24 cellular contexts compared by ENCODE assay signal in the genomic region with DNA sequence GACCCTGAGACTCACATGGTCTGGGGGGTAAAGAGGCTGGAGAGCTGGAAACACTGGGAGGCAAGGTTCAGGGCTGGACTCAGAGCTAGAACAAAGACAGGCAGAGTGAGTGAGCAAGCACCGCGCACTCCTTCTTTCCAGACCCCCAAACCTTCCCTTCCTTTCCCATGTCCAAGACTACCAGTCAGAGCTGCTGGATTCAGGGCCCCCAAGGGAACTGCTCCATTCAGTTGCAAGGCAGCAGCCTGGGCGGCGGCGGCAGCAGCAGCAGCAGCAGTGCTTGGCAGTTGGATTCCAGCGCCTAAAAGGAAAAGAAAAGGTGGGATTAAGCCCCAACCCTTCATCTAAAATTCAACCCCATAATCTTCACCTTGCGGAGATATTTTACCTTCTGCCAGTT. TPM values are rescaled to one million over a fixed set of nuclear protein-coding genes. Genes with fewer than 3 reads are reported as not detected.
DNase-seq lines count a peak whose midpoint lies in the region; ATAC-seq and TF ChIP-seq lines count a peak whose summit lies in the region.
"Had no signal": no experiment of that assay in that cellular context is flagged by ENCODE, and none has a peak within 500 bp of the region (broad histone marks: within the 10 kb centered on the region; RNA-seq: fewer than 3 reads in every experiment).

No MANE protein-coding gene starts in this region.

- ATAC-seq in activated CD8-positive, alpha-beta T cell treated with anti-CD3 and anti-CD28 coated beads, Interleukin-2, amount 10 ng/mL, durations not matched to agents 7 days and 5 days, result no peak
- no peak for ATAC-seq in activated CD8-positive, alpha-beta T cell treated with anti-CD3 and anti-CD28 coated beads for 36 hours
- ATAC-seq in activated B cell treated with CpG ODN at 0.5 μM for 24 hours (ENCODE audit: low read depth), result no peak
- no peak for ATAC-seq in HG03139 (IDR thresholded peaks at IDR 0.05; ENCODE audit: unreplicated experiment)
- ATAC-seq in GM18520 (IDR thresholded peaks at IDR 0.05; ENCODE audit: unreplicated experiment), result no peak
- ATAC-seq: HCT116, SK-N-SH treated with all-trans-retinoic acid at 6 μM for 48 hours had no signal

- DNase-seq in activated CD8-positive, alpha-beta T cell treated with anti-CD3 and anti-CD28 coated beads, Interleukin-2, amount 10 ng/mL, durations not matched to agents 7 days and 5 days, result no peak
- DNase-seq in activated CD8-positive, alpha-beta T cell treated with anti-CD3 and anti-CD28 coated beads for 36 hours, result no peak
- DNase-seq in CD14-positive monocyte (ENCODE audit: low spot score), result no peak
- no peak for DNase-seq in activated B cell treated with CpG ODN at 0.5 μM for 24 hours
- DNase-seq: AML-193; C1 segment of cervical spinal cord; DND-41; GOT3; IMR-90; MV-4-11; NCI-H1105 treated with DMSO at 0.1 percent for 48 hours; NCI-H2029 treated with DMSO at 0.1 percent for 48 hours; NCI-H226; NCI-H510A treated with DMSO at 0.1 percent for 48 hours; NCI-H774; NK-92 treated with Interleukin-12 subunit alpha and Interleukin-12 subunit beta, amount 100 ng/mL, for 24 hours; SIG-M5 had no signal

- peaks cover 100% of the 10 kb centered on the region for H3K36me3 ChIP-seq in neutrophil

- CTCF ChIA-PET in activated CD8-positive, alpha-beta T cell treated with anti-CD3 and anti-CD28 coated beads, Interleukin-2, amount 10 ng/mL, durations not matched to agents 7 days and 5 days (lab: Charles Lee), result interaction anchor here (0.6 to 5.0 kb wide), 11 partner anchors 12 to 331 kb away, joined by 3 to 46 read pairs (median 22); no protein-coding TSS in a partner anchor
- CTCF ChIA-PET in activated CD8-positive, alpha-beta T cell treated with anti-CD3 and anti-CD28 coated beads for 36 hours (lab: Charles Lee), result interaction anchor here (0.8 to 6.7 kb wide), 11 partner anchors 17 to 332 kb away, joined by 3 to 119 read pairs (median 7); a partner anchor contains a TSS
- CTCF ChIA-PET in activated B cell treated with CpG ODN at 0.5 μM for 24 hours (lab: Charles Lee), result interaction anchor here (1.5 to 4.9 kb wide), 5 partner anchors 14 to 332 kb away, joined by 3 to 70 read pairs (median 33); a partner anchor contains a TSS

- no peak overlapping the region for H3K4me3 Mint-ChIP-seq in activated CD8-positive, alpha-beta T cell treated with anti-CD3 and anti-CD28 coated beads, Interleukin-2, amount 10 ng/mL, durations not matched to agents 7 days and 5 days
- H3K4me3 Mint-ChIP-seq in activated CD8-positive, alpha-beta T cell treated with anti-CD3 and anti-CD28 coated beads for 36 hours, result no peak overlapping the region
- H3K4me3 Mint-ChIP-seq in CD14-positive monocyte (no peak overlapping the region), activated B cell treated with CpG ODN at 0.5 μM for 24 hours (no peak overlapping the region)

- no peak overlapping the region for H3K4me3 ChIP-seq in neutrophil (ENCODE audit: low read depth in 1 of 2, low read length in 1 of 2)

- peak overlapping the region; percentile 57 for H3K27ac ChIP-seq in neutrophil
- H3K27ac ChIP-seq: KMS-11 had no signal

- POLR2A ChIA-PET in activated CD8-positive, alpha-beta T cell treated with anti-CD3 and anti-CD28 coated beads, Interleukin-2, amount 10 ng/mL, durations not matched to agents 7 days and 5 days (lab: Charles Lee), result interaction anchor here (1.0 to 2.2 kb wide), 3 partner anchors 17 to 31 kb away, joined by 3 to 8 read pairs (median 3); a partner anchor contains a TSS
- POLR2A ChIA-PET in activated CD8-positive, alpha-beta T cell treated with anti-CD3 and anti-CD28 coated beads for 36 hours (lab: Charles Lee), result interaction anchor here (0.8 to 2.0 kb wide), 3 partner anchors 17 to 349 kb away, joined by 3 to 14 read pairs (median 5); a partner anchor contains a TSS
- POLR2A ChIA-PET in activated B cell treated with CpG ODN at 0.5 μM for 24 hours (lab: Charles Lee), result interaction anchor here (0.6 to 1.6 kb wide), 4 partner anchors 13 to 31 kb away, joined by 3 to 9 read pairs (median 4); no protein-coding TSS in a partner anchor

- TF ChIP-seq CTCF in activated CD8-positive, alpha-beta T cell treated with anti-CD3 and anti-CD28 coated beads for 36 hours (IDR thresholded peaks at IDR 0.05), result no peak
- no peak for TF ChIP-seq CTCF in CD14-positive monocyte (IDR thresholded peaks at IDR 0.05)
- TF ChIP-seq CTCF in activated B cell treated with CpG ODN at 0.5 μM for 24 hours (IDR thresholded peaks at IDR 0.05), result no peak
- no peak for TF ChIP-seq CTCF in neutrophil (IDR thresholded peaks at IDR 0.05)

- peak overlapping the region; percentile 57 for H3K27ac Mint-ChIP-seq in activated CD8-positive, alpha-beta T cell treated with anti-CD3 and anti-CD28 coated beads, Interleukin-2, amount 10 ng/mL, durations not matched to agents 7 days and 5 days
- H3K27ac Mint-ChIP-seq in activated CD8-positive, alpha-beta T cell treated with anti-CD3 and anti-CD28 coated beads for 36 hours, result no peak overlapping the region
- H3K27ac Mint-ChIP-seq in CD14-positive monocyte (peak overlapping the region in 4 of 7 donors; percentile 31 to 69 (median 52)), activated B cell treated with CpG ODN at 0.5 μM for 24 hours (peak overlapping the region; percentile 27)

- peaks cover 13% of the 10 kb centered on the region for H3K4me1 Mint-ChIP-seq in activated CD8-positive, alpha-beta T cell treated with anti-CD3 and anti-CD28 coated beads, Interleukin-2, amount 10 ng/mL, durations not matched to agents 7 days and 5 days (ENCODE audit: low read depth)
- peaks cover 13% of the 10 kb centered on the region for H3K4me1 Mint-ChIP-seq in activated CD8-positive, alpha-beta T cell treated with anti-CD3 and anti-CD28 coated beads for 36 hours (ENCODE audit: low read depth)
- peaks cover 2% of the 10 kb centered on the region for H3K4me1 Mint-ChIP-seq in CD14-positive monocyte
- H3K4me1 Mint-ChIP-seq in activated B cell treated with CpG ODN at 0.5 μM for 24 hours, result peaks cover 5% of the 10 kb centered on the region

- no peaks in the 10 kb centered on the region for H3K9me3 ChIP-seq in neutrophil

- peaks cover 61% of the 10 kb centered on the region for H3K36me3 Mint-ChIP-seq in activated CD8-positive, alpha-beta T cell treated with anti-CD3 and anti-CD28 coated beads, Interleukin-2, amount 10 ng/mL, durations not matched to agents 7 days and 5 days (ENCODE audit: low read depth)
- peaks cover 50% of the 10 kb centered on the region for H3K36me3 Mint-ChIP-seq in activated CD8-positive, alpha-beta T cell treated with anti-CD3 and anti-CD28 coated beads for 36 hours (ENCODE audit: low read depth)
- H3K36me3 Mint-ChIP-seq in CD14-positive monocyte (peaks cover 81 to 90% of the 10 kb centered on the region in 2 donors), activated B cell treated with CpG ODN at 0.5 μM for 24 hours (ENCODE audit: low read depth) (peaks cover 72% of the 10 kb centered on the region)

- no peaks in the 10 kb centered on the region for H3K27me3 ChIP-seq in neutrophil

- no peaks in the 10 kb centered on the region for H3K9me3 Mint-ChIP-seq in activated CD8-positive, alpha-beta T cell treated with anti-CD3 and anti-CD28 coated beads, Interleukin-2, amount 10 ng/mL, durations not matched to agents 7 days and 5 days (ENCODE audit: insufficient read depth)
- no peaks in the 10 kb centered on the region for H3K9me3 Mint-ChIP-seq in activated CD8-positive, alpha-beta T cell treated with anti-CD3 and anti-CD28 coated beads for 36 hours
- no peaks in the 10 kb centered on the region for H3K9me3 Mint-ChIP-seq in CD14-positive monocyte
- no peaks in the 10 kb centered on the region for H3K9me3 Mint-ChIP-seq in activated B cell treated with CpG ODN at 0.5 μM for 24 hours

- H3K4me1 ChIP-seq in neutrophil (ENCODE audit: control insufficient read depth in 1 of 2, insufficient read depth in 1 of 2, low read depth in 1 of 2, low read length in 1 of 2), result peaks cover 6 to 7% of the 10 kb centered on the region in 2 experiments

- intact Hi-C loops in activated CD8-positive, alpha-beta T cell treated with anti-CD3 and anti-CD28 coated beads for 36 hours (cut with micrococcal nuclease), result no loop called here
- intact Hi-C loops in CD14-positive monocyte (cut with micrococcal nuclease), result no loop called here
- intact Hi-C loops in activated B cell treated with CpG ODN at 0.5 μM for 24 hours (cut with micrococcal nuclease), result loop anchor here (2.0 kb wide), 1 partner anchor 515 kb away; no protein-coding TSS in a partner anchor

- no peaks in the 10 kb centered on the region for H3K27me3 Mint-ChIP-seq in activated CD8-positive, alpha-beta T cell treated with anti-CD3 and anti-CD28 coated beads, Interleukin-2, amount 10 ng/mL, durations not matched to agents 7 days and 5 days (ENCODE audit: low read depth)
- no peaks in the 10 kb centered on the region for H3K27me3 Mint-ChIP-seq in activated CD8-positive, alpha-beta T cell treated with anti-CD3 and anti-CD28 coated beads for 36 hours
- no peaks in the 10 kb centered on the region for H3K27me3 Mint-ChIP-seq in CD14-positive monocyte (ENCODE audit: low read depth in 3 of 3)
- H3K27me3 Mint-ChIP-seq in activated B cell treated with CpG ODN at 0.5 μM for 24 hours, result no peaks in the 10 kb centered on the region

RNA-seq across cellular contexts. Expression of a gene that starts 17.1 kb away (rescaled TPM):
- 10 to 100 TPM; 77.1 to 81.2 TPM for total RNA-seq in activated CD8-positive, alpha-beta T cell treated with anti-CD3 and anti-CD28 coated beads, Interleukin-2, amount 10 ng/mL, durations not matched to agents 7 days and 5 days
- 10 to 100 TPM; 46.9 to 55.2 TPM for total RNA-seq in activated CD8-positive, alpha-beta T cell treated with anti-CD3 and anti-CD28 coated beads for 36 hours
- 10 to 100 TPM; 85.7 to 89.7 TPM for polyA plus RNA-seq in CD14-positive monocyte
- total RNA-seq in activated B cell treated with CpG ODN at 0.5 μM for 24 hours, result 130 and 131 TPM in 2 replicates

RNA-seq across cellular contexts. Expression of a gene that starts 18.8 kb away (rescaled TPM):
- total RNA-seq in activated CD8-positive, alpha-beta T cell treated with anti-CD3 and anti-CD28 coated beads, Interleukin-2, amount 10 ng/mL, durations not matched to agents 7 days and 5 days, result under 1 TPM; 0.21 to 0.61 TPM
- under 1 TPM; 0.20 to 0.27 TPM for total RNA-seq in activated CD8-positive, alpha-beta T cell treated with anti-CD3 and anti-CD28 coated beads for 36 hours
- not detected for polyA plus RNA-seq in CD14-positive monocyte
- total RNA-seq in activated B cell treated with CpG ODN at 0.5 μM for 24 hours, result 0.71 and 1.4 TPM in 2 replicates
- total RNA-seq: A172 had no signal

RNA-seq across cellular contexts. Expression of a gene that starts 27.4 kb away (rescaled TPM):
- total RNA-seq in activated CD8-positive, alpha-beta T cell treated with anti-CD3 and anti-CD28 coated beads, Interleukin-2, amount 10 ng/mL, durations not matched to agents 7 days and 5 days, result 10 to 100 TPM; 55.5 to 64.9 TPM
- 100 to 1,000 TPM; 107 to 116 TPM for total RNA-seq in activated CD8-positive, alpha-beta T cell treated with anti-CD3 and anti-CD28 coated beads for 36 hours
- 10 to 100 TPM; 44.1 to 44.4 TPM for polyA plus RNA-seq in CD14-positive monocyte
- 75.3 and 96.5 TPM in 2 replicates for total RNA-seq in activated B cell treated with CpG ODN at 0.5 μM for 24 hours

RNA-seq across cellular contexts. Expression of a gene that starts 30.3 kb away (rescaled TPM):
- total RNA-seq in activated CD8-positive, alpha-beta T cell treated with anti-CD3 and anti-CD28 coated beads, Interleukin-2, amount 10 ng/mL, durations not matched to agents 7 days and 5 days, result 10 to 100 TPM; 37.1 to 40.7 TPM
- 10 to 100 TPM; 18.7 to 21.0 TPM for total RNA-seq in activated CD8-positive, alpha-beta T cell treated with anti-CD3 and anti-CD28 coated beads for 36 hours
- 10 to 100 TPM; 39.0 to 51.5 TPM for polyA plus RNA-seq in CD14-positive monocyte
- 83.2 and 83.3 TPM in 2 replicates for total RNA-seq in activated B cell treated with CpG ODN at 0.5 μM for 24 hours

RNA-seq across cellular contexts. Expression of a gene that starts 55.1 kb away (rescaled TPM):
- total RNA-seq in activated CD8-positive, alpha-beta T cell treated with anti-CD3 and anti-CD28 coated beads, Interleukin-2, amount 10 ng/mL, durations not matched to agents 7 days and 5 days, result 10 to 100 TPM; 74.7 to 79.1 TPM
- total RNA-seq in activated CD8-positive, alpha-beta T cell treated with anti-CD3 and anti-CD28 coated beads for 36 hours, result 10 to 100 TPM; 80.3 to 82.2 TPM
- 10 to 100 TPM; 57.3 to 79.7 TPM for polyA plus RNA-seq in CD14-positive monocyte
- 28.4 and 33.2 TPM in 2 replicates for total RNA-seq in activated B cell treated with CpG ODN at 0.5 μM for 24 hours
